ENCODE assay signal across 12 cellular contexts in the genomic region with DNA sequence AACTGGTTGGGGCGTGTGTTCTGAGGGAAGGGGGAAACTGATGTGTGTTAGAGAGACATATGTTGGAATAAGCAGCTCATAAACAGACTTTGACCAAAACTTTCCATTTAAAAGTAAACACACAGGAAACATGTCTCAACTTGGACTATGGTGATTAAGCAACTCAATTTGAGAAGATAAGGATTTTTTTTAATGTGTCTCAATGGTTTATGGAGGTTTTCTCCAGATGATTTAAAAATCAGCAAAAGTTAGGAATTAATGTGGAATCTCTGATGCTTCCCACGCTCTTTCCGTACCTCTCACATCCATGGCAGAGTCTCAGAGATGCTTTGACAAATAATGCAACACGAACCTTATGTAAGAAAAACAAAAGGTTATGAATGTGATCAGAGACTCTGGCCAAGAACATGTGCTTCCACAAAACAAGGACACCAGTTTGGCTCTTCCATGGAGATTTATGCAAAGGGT.
DNase-seq lines count a peak whose midpoint lies in the region; ATAC-seq and TF ChIP-seq lines count a peak whose summit lies in the region.
"Had no signal": no experiment of that assay in that cellular context is flagged by ENCODE, and none has a peak within 500 bp of the region (broad histone marks: within the 10 kb centered on the region; RNA-seq: fewer than 3 reads in every experiment).

No MANE protein-coding gene starts in this region.

- no peaks in the 10 kb centered on the region for H3K9me2 ChIP-seq in DOHH2 (replicated peaks; ENCODE audit: control insufficient read depth, low read length)
- no peaks in the 10 kb centered on the region for H3K9me2 ChIP-seq in OCI-LY7 (ENCODE audit: insufficient read depth, low read length)

- H3K9me3 ChIP-seq in DOHH2 (ENCODE audit: control insufficient read depth, insufficient read depth, low read length) (no peaks in the 10 kb centered on the region; the same call in 1 of the 2 replicates), OCI-LY7 (ENCODE audit: low read length) (no peaks in the 10 kb centered on the region), neural progenitor cell (ENCODE audit: low read depth) (no peaks in the 10 kb centered on the region)

- H3K27ac Mint-ChIP-seq in neural progenitor cell: peak overlapping the region; percentile 85
- H3K27ac Mint-ChIP-seq: activated naive CD4-positive, alpha-beta T cell treated with anti-CD3 and anti-CD28 coated beads for 36 hours; T-cell had no signal

- no peak for TF ChIP-seq CTCF in DOHH2 (IDR thresholded peaks at IDR 0.05; ENCODE audit: low read depth, low read length, poor library complexity, severe bottlenecking)
- no peak for TF ChIP-seq CTCF in OCI-LY7 (conservative IDR thresholded peaks at IDR 0.05; ENCODE audit: low read length)
- TF ChIP-seq CTCF in neural progenitor cell (IDR thresholded peaks at IDR 0.05): no peak

- H3K36me3 ChIP-seq in DOHH2 (ENCODE audit: control insufficient read depth, low read length): no peaks in the 10 kb centered on the region
- H3K36me3 ChIP-seq in OCI-LY7 (ENCODE audit: insufficient read depth, low read length): peaks cover 12% of the 10 kb centered on the region; the same call in 1 of the 2 replicates
- no peaks in the 10 kb centered on the region for H3K36me3 ChIP-seq in neural progenitor cell

- H3F3A ChIP-seq in DOHH2 (ENCODE audit: control insufficient read depth, insufficient read depth): peaks cover 15% of the 10 kb centered on the region
- H3F3A ChIP-seq in neural progenitor cell (ENCODE audit: low read depth): peaks cover 61% of the 10 kb centered on the region

- ATAC-seq in HG03469 (IDR thresholded peaks at IDR 0.05; ENCODE audit: unreplicated experiment): no peak
- ATAC-seq: T-cell had no signal

- H3K9ac ChIP-seq in neural progenitor cell: no peak overlapping the region

- intact Hi-C loops in OCI-LY7 (cut with micrococcal nuclease; ENCODE audit: unreplicated experiment): no loop called here

- peaks cover 6% of the 10 kb centered on the region for H3K27me3 Mint-ChIP-seq in neural progenitor cell (ENCODE audit: insufficient read depth, low read depth)
- H3K27me3 Mint-ChIP-seq: T-cell had no signal

- H3K4me3 ChIP-seq in DOHH2 (ENCODE audit: low read length) (peak overlapping the region; percentile 64), OCI-LY7 (ENCODE audit: low read depth, low read length, poor library complexity, severe bottlenecking) (peak overlapping the region; percentile 16), neural progenitor cell (no peak overlapping the region)

- peak overlapping the region; percentile 54 for H3K27ac ChIP-seq in DOHH2 (ENCODE audit: low read depth, low read length)
- H3K27ac ChIP-seq in OCI-LY7 (ENCODE audit: low read depth, low read length, poor library complexity, severe bottlenecking): peak overlapping the region; percentile 54
- H3K27ac ChIP-seq in neural progenitor cell: peak overlapping the region; percentile 82

- peaks cover 2% of the 10 kb centered on the region for H3K9me3 Mint-ChIP-seq in neural progenitor cell
- H3K9me3 Mint-ChIP-seq: activated naive CD4-positive, alpha-beta T cell treated with anti-CD3 and anti-CD28 coated beads for 36 hours; T-cell had no signal

- H3K79me2 ChIP-seq in DOHH2 (ENCODE audit: control insufficient read depth, low read length): peaks cover 5% of the 10 kb centered on the region
- peaks cover 33% of the 10 kb centered on the region; the same call in 1 of the 2 replicates for H3K79me2 ChIP-seq in OCI-LY7 (ENCODE audit: insufficient read depth, low read depth, low read length)
- peaks cover 55% of the 10 kb centered on the region for H3K79me2 ChIP-seq in neural progenitor cell (ENCODE audit: low read depth)

- no peak overlapping the region for H3K4me3 Mint-ChIP-seq in neural progenitor cell
- H3K4me3 Mint-ChIP-seq: activated naive CD4-positive, alpha-beta T cell treated with anti-CD3 and anti-CD28 coated beads for 36 hours; T-cell had no signal

- H3K4me1 Mint-ChIP-seq in neural progenitor cell: peaks cover 69% of the 10 kb centered on the region

- H2AFZ ChIP-seq in OCI-LY7 (ENCODE audit: low read length) (no peak overlapping the region), neural progenitor cell (replicated peaks) (no peak overlapping the region)

- no TSS peak for BruUV-seq in OCI-LY7 (replicated peaks; lab: Mats Ljungman, UMichigan)

- H4K20me1 ChIP-seq in DOHH2 (ENCODE audit: control insufficient read depth, insufficient read depth, low read depth, low read length): no peaks in the 10 kb centered on the region
- no peaks in the 10 kb centered on the region for H4K20me1 ChIP-seq in OCI-LY7 (ENCODE audit: insufficient read depth, low read length)
- H4K20me1 ChIP-seq in neural progenitor cell (ENCODE audit: low read depth): peaks cover 15% of the 10 kb centered on the region

- H3K4me2 ChIP-seq in DOHH2 (ENCODE audit: low read length) (peak overlapping the region; percentile 91), OCI-LY7 (ENCODE audit: low read length) (peak overlapping the region; percentile 68), neural progenitor cell (peak overlapping the region; percentile 57)

- H3K4me1 ChIP-seq in DOHH2 (ENCODE audit: control insufficient read depth, low read length) (peaks cover 80% of the 10 kb centered on the region), OCI-LY7 (ENCODE audit: insufficient read depth, low read length, poor library complexity, severe bottlenecking) (peaks cover 61% of the 10 kb centered on the region), neural progenitor cell (peaks cover 81% of the 10 kb centered on the region)

- DNase-seq in OCI-LY7 (ENCODE audit: low spot score): no peak
- DNase-seq in fibroblast of gingiva (ENCODE audit: low read depth): peak; percentile 54
- no peak for DNase-seq in neural progenitor cell (ENCODE audit: low spot score)
- no peak for DNase-seq in medulla oblongata (ENCODE audit: extremely low spot score)
- no peak for DNase-seq in CD1c-positive myeloid dendritic cell (ENCODE audit: extremely low spot score)
- DNase-seq in central memory CD4-positive, alpha-beta T cell: no peak
- DNase-seq: activated naive CD4-positive, alpha-beta T cell treated with anti-CD3 and anti-CD28 coated beads for 36 hours; NCI-H2081 treated with DMSO at 0.1 percent for 48 hours; occipital lobe; T-cell had no signal

- H3K27me3 ChIP-seq in DOHH2 (ENCODE audit: control insufficient read depth, low read length): no peaks in the 10 kb centered on the region
- H3K27me3 ChIP-seq in neural progenitor cell: no peaks in the 10 kb centered on the region

- CTCF ChIA-PET in OCI-LY7 (lab: Charles Lee; ENCODE audit: unreplicated experiment): interaction anchor here (0.9 to 1.1 kb wide), 2 partner anchors 26 to 84 kb away, joined by 3 read pairs; no protein-coding TSS in a partner anchor

- POLR2A ChIA-PET in OCI-LY7 (lab: Charles Lee): interaction anchor here (0.6 to 3.7 kb wide), 11 partner anchors 8 to 425 kb away, joined by 3 to 18 read pairs (median 4); no protein-coding TSS in a partner anchor

- H3K36me3 Mint-ChIP-seq in neural progenitor cell: peaks cover 13% of the 10 kb centered on the region
